Comparison of ENCODE assay signal across 8 cellular contexts in genomic region chr17:45149669-45150603, GRCh38. TPM values are rescaled to one million over a fixed set of nuclear protein-coding genes. Genes with fewer than 3 reads are reported as not detected.
DNase-seq lines count a peak whose midpoint lies in the region; ATAC-seq lines count a peak whose summit lies in the region.

No MANE protein-coding gene starts in this region.

- H3K9me3 Mint-ChIP-seq in activated T-helper 17 cell treated with anti-CD3 and anti-CD28 coated beads, Interleukin-2, amount 50 U/mL, for 72 hours, result no peaks in the 10 kb centered on the region
- H3K9me3 Mint-ChIP-seq in natural killer cell treated with Interleukin-12 subunit alpha and Interleukin-12 subunit beta and Interleukin-15 and Interleukin-18, amount 100 ng/mL, for 72 hours, result no peaks in the 10 kb centered on the region

- H3K4me1 Mint-ChIP-seq in activated T-helper 17 cell treated with anti-CD3 and anti-CD28 coated beads, Interleukin-2, amount 50 U/mL, for 72 hours, result peaks cover 25% of the 10 kb centered on the region
- peaks cover 41 to 47% of the 10 kb centered on the region in 2 donors for H3K4me1 Mint-ChIP-seq in natural killer cell treated with Interleukin-12 subunit alpha and Interleukin-12 subunit beta and Interleukin-15 and Interleukin-18, amount 100 ng/mL, for 72 hours (ENCODE audit: low read depth in 2 of 2)

- no peak for ATAC-seq in activated T-helper 17 cell treated with anti-CD3 and anti-CD28 coated beads, Interleukin-2, amount 50 U/mL, for 72 hours (replicated peaks)
- no peak for ATAC-seq in natural killer cell treated with Interleukin-12 subunit alpha and Interleukin-12 subunit beta and Interleukin-15 and Interleukin-18, amount 100 ng/mL, for 72 hours
- ATAC-seq in HG03571 (IDR thresholded peaks at IDR 0.05; ENCODE audit: unreplicated experiment), result no peak

- DNase-seq in NOMO-1 (lab: John Stamatoyannopoulos, UW; ENCODE audit: unreplicated experiment in 2 of 2) (peak; percentile 40 to 48), NOMO-1 treated with dmso at 0.1 percent for 144 hours (lab: John Stamatoyannopoulos, UW; ENCODE audit: unreplicated experiment) (no peak), NCI-H446 treated with DMSO at 0.1 percent for 48 hours (lab: John Stamatoyannopoulos, UW) (peak; percentile 42), fibroblast of peridontal ligament (ENCODE audit: extremely low read depth) (peak; percentile 58)
- peak; percentile 61 for DNase-seq in natural killer cell treated with Interleukin-12 subunit alpha and Interleukin-12 subunit beta and Interleukin-15 and Interleukin-18, amount 100 ng/mL, for 72 hours (ENCODE audit: low spot score)

- peak overlapping the region; percentile 65 for H3K4me3 ChIP-seq in urinary bladder (ENCODE audit: low read depth, low read length)

- H3K27me3 Mint-ChIP-seq in activated T-helper 17 cell treated with anti-CD3 and anti-CD28 coated beads, Interleukin-2, amount 50 U/mL, for 72 hours, result no peaks in the 10 kb centered on the region
- H3K27me3 Mint-ChIP-seq in natural killer cell treated with Interleukin-12 subunit alpha and Interleukin-12 subunit beta and Interleukin-15 and Interleukin-18, amount 100 ng/mL, for 72 hours, result no peaks in the 10 kb centered on the region

- peaks cover 53% of the 10 kb centered on the region for H3K36me3 Mint-ChIP-seq in activated T-helper 17 cell treated with anti-CD3 and anti-CD28 coated beads, Interleukin-2, amount 50 U/mL, for 72 hours (ENCODE audit: low read depth)
- H3K36me3 Mint-ChIP-seq in natural killer cell treated with Interleukin-12 subunit alpha and Interleukin-12 subunit beta and Interleukin-15 and Interleukin-18, amount 100 ng/mL, for 72 hours, result peaks cover 4% of the 10 kb centered on the region

- H3K4me1 ChIP-seq in urinary bladder (ENCODE audit: insufficient read depth), result peaks cover 2% of the 10 kb centered on the region

- WGBS in urinary bladder, result under 1% methylated on average over 56 of the region's 56 CpGs

- H3K36me3 ChIP-seq in urinary bladder (ENCODE audit: insufficient read depth), result no peaks in the 10 kb centered on the region

- H3K27ac Mint-ChIP-seq in activated T-helper 17 cell treated with anti-CD3 and anti-CD28 coated beads, Interleukin-2, amount 50 U/mL, for 72 hours, result peak overlapping the region; percentile 100
- H3K27ac Mint-ChIP-seq in natural killer cell treated with Interleukin-12 subunit alpha and Interleukin-12 subunit beta and Interleukin-15 and Interleukin-18, amount 100 ng/mL, for 72 hours, result peak overlapping the region; percentile 100

- peak overlapping the region; percentile 99 for H3K4me3 Mint-ChIP-seq in activated T-helper 17 cell treated with anti-CD3 and anti-CD28 coated beads, Interleukin-2, amount 50 U/mL, for 72 hours
- peak overlapping the region; percentile 97 for H3K4me3 Mint-ChIP-seq in natural killer cell treated with Interleukin-12 subunit alpha and Interleukin-12 subunit beta and Interleukin-15 and Interleukin-18, amount 100 ng/mL, for 72 hours

- peak overlapping the region; percentile 94 for H3K27ac ChIP-seq in urinary bladder (ENCODE audit: low read depth)

RNA-seq across cellular contexts. Expression of gene HEXIM1, which starts 1.7 kb away (rescaled TPM):
- 10 to 100 TPM; 45.9 to 66.4 TPM for total RNA-seq in activated T-helper 17 cell treated with anti-CD3 and anti-CD28 coated beads, Interleukin-2, amount 50 U/mL, for 72 hours
- total RNA-seq in natural killer cell treated with Interleukin-12 subunit alpha and Interleukin-12 subunit beta and Interleukin-15 and Interleukin-18, amount 100 ng/mL, for 72 hours, result 10 to 100 TPM; 48.0 to 66.9 TPM
- total RNA-seq in urinary bladder, result 19.2 TPM
- 22.0 TPM for polyA plus RNA-seq in urinary bladder

RNA-seq across cellular contexts. Expression of gene HEXIM2, which starts 11.7 kb away (rescaled TPM):
- 1 to 10 TPM; 6.1 to 8.5 TPM for total RNA-seq in activated T-helper 17 cell treated with anti-CD3 and anti-CD28 coated beads, Interleukin-2, amount 50 U/mL, for 72 hours
- total RNA-seq in natural killer cell treated with Interleukin-12 subunit alpha and Interleukin-12 subunit beta and Interleukin-15 and Interleukin-18, amount 100 ng/mL, for 72 hours, result 10 to 100 TPM in 1 of 2 donors, 1 to 10 TPM in 1; 6.1 to 10.7 TPM
- 2.0 TPM for total RNA-seq in urinary bladder
- polyA plus RNA-seq in urinary bladder, result 7.9 TPM

RNA-seq across cellular contexts. Expression of gene ACBD4, which starts 14.4 kb away (rescaled TPM):
- total RNA-seq in activated T-helper 17 cell treated with anti-CD3 and anti-CD28 coated beads, Interleukin-2, amount 50 U/mL, for 72 hours, result 10 to 100 TPM in 1 of 2 donors, 1 to 10 TPM in 1; 9.8 to 12.6 TPM
- total RNA-seq in natural killer cell treated with Interleukin-12 subunit alpha and Interleukin-12 subunit beta and Interleukin-15 and Interleukin-18, amount 100 ng/mL, for 72 hours, result 10 to 100 TPM in 1 of 2 donors, 1 to 10 TPM in 1; 8.3 to 14.8 TPM
- 4.5 TPM for total RNA-seq in urinary bladder
- polyA plus RNA-seq in urinary bladder, result 18.2 TPM

RNA-seq across cellular contexts. Expression of gene PLCD3, which starts 17.6 kb away (rescaled TPM):
- total RNA-seq in activated T-helper 17 cell treated with anti-CD3 and anti-CD28 coated beads, Interleukin-2, amount 50 U/mL, for 72 hours, result 1 to 10 TPM; 3.1 to 6.5 TPM
- 1 to 10 TPM; 2.7 to 5.9 TPM for total RNA-seq in natural killer cell treated with Interleukin-12 subunit alpha and Interleukin-12 subunit beta and Interleukin-15 and Interleukin-18, amount 100 ng/mL, for 72 hours
- total RNA-seq in urinary bladder, result 18.1 TPM
- polyA plus RNA-seq in urinary bladder, result 84.1 TPM
